9 cellular contexts compared by ENCODE assay signal in genomic region chr7:150941983-150942590, GRCh38. TPM values are rescaled to one million over a fixed set of nuclear protein-coding genes. Genes with fewer than 3 reads are reported as not detected.
A peak's percentile ranks its signal among the peaks of the same experiment; 100 is the strongest.
DNase-seq lines count a peak whose midpoint lies in the region; ATAC-seq and TF ChIP-seq lines count a peak whose summit lies in the region.
"Had no signal": no experiment of that assay in that cellular context is flagged by ENCODE, and none has a peak within 500 bp of the region (broad histone marks: within the 10 kb centered on the region; RNA-seq: fewer than 3 reads in every experiment).

No MANE protein-coding gene starts in this region.

- H3K4me1 Mint-ChIP-seq in HFFc6 (ENCODE audit: low read depth), result peaks cover 14% of the 10 kb centered on the region

- no peaks in the 10 kb centered on the region for H3K36me3 Mint-ChIP-seq in HFFc6 (ENCODE audit: low read depth)

- TF ChIP-seq CTCF in RWPE2 (IDR thresholded peaks at IDR 0.05; ENCODE audit: poor library complexity, severe bottlenecking) (no peak), HFFc6 (IDR thresholded peaks at IDR 0.05) (no peak)

- H3K9me3 Mint-ChIP-seq in HFFc6, result no peaks in the 10 kb centered on the region

- no peak overlapping the region for H3K4me3 ChIP-seq in RWPE2 (ENCODE audit: severe bottlenecking)

- H3K4me1 ChIP-seq in RWPE2 (ENCODE audit: insufficient read depth, poor library complexity, severe bottlenecking), result peaks cover 53% of the 10 kb centered on the region

- peaks cover 13% of the 10 kb centered on the region for H3K27me3 Mint-ChIP-seq in HFFc6 (ENCODE audit: insufficient read depth)

- DNase-seq in SHP77 (lab: John Stamatoyannopoulos, UW) (peak; percentile 9 to 46), SHP77 treated with DMSO at 0.1 percent for 48 hours (lab: John Stamatoyannopoulos, UW) (no peak), RWPE2 (ENCODE audit: low spot score) (no peak), cerebellum (ENCODE audit: low spot score) (peak; percentile 45), HFFc6 (no peak), dermis blood vessel endothelial cell (no peak)
- peak in 2 of 3 donors; percentile 25 to 32 for DNase-seq in stimulated activated CD4-positive, alpha-beta T cell treated with anti-CD3 and anti-CD28 coated beads, Interleukin-12 subunit alpha, Interleukin-12 subunit beta, amount 100 ng/mL, for 48 hours (ENCODE audit: low read depth in 2 of 3, low spot score in 1 of 3)

- H3K36me3 ChIP-seq in RWPE2 (ENCODE audit: low read depth), result no peaks in the 10 kb centered on the region

- ATAC-seq in RWPE2 (ENCODE audit: low read depth) (no peak), HG02759 (IDR thresholded peaks at IDR 0.05; ENCODE audit: unreplicated experiment) (no peak)

- no peaks in the 10 kb centered on the region for H3K9me3 ChIP-seq in RWPE2 (ENCODE audit: severe bottlenecking)

- H3K4me3 Mint-ChIP-seq in HFFc6, result no peak overlapping the region

- H3K27me3 ChIP-seq in RWPE2 (ENCODE audit: insufficient read depth, poor library complexity, severe bottlenecking), result no peaks in the 10 kb centered on the region

- H3K27ac ChIP-seq in RWPE2 (ENCODE audit: poor library complexity, severe bottlenecking), result peak overlapping the region; percentile 54

- no peak overlapping the region for H3K27ac Mint-ChIP-seq in HFFc6

RNA-seq across cellular contexts. Expression of gene KCNH2, which starts 36.0 kb away (rescaled TPM):
- total RNA-seq in cerebellum (14.2 TPM), dermis blood vessel endothelial cell (under 0.01 TPM in 1 of 2 replicates, not detected in the other)
- not detected for total RNA-seq in HFFc6 (2021; fragmentation: NEBNext Ultra II Directional; extraction: Animal tissue kit (Norgen Biotek cat#: 25700))
- total RNA-seq: dermis microvascular lymphatic vessel endothelial cell had no signal

RNA-seq across cellular contexts. Expression of gene NOS3, which starts 48.7 kb away (rescaled TPM):
- 1.5 TPM for total RNA-seq in cerebellum
- total RNA-seq in HFFc6 (2021; fragmentation: NEBNext Ultra II Directional; extraction: Animal tissue kit (Norgen Biotek cat#: 25700)), result 1 to 10 TPM in 4 of 6 experiments, under 1 TPM in 2; 0.55 to 3.0 (median 2.0) TPM
- total RNA-seq in dermis blood vessel endothelial cell, result 33.4 and 103 TPM in 2 replicates

Comparison
In these comparisons a context has a peak if more than half of its experiments do, and no peak if none do; other contexts are left out.
1. DNase-seq: peak in SHP77 (2 of 2), cerebellum (single experiment) and stimulated activated CD4-positive, alpha-beta T cell treated with anti-CD3 and anti-CD28 coated beads, Interleukin-12 subunit alpha, Interleukin-12 subunit beta, amount 100 ng/mL, for 48 hours (2 of 3); none in SHP77 treated with DMSO at 0.1 percent for 48 hours (single experiment), RWPE2 (single experiment), HFFc6 (single experiment) and dermis blood vessel endothelial cell (single experiment).
2. RNA of gene KCNH2, which starts 36.0 kb away (total RNA-seq): 14.2 TPM in cerebellum (single experiment); not detected in HFFc6 and under 0.01 TPM in dermis blood vessel endothelial cell; every median in the first group is over 10 times any median in the second.